In the genomic region with DNA sequence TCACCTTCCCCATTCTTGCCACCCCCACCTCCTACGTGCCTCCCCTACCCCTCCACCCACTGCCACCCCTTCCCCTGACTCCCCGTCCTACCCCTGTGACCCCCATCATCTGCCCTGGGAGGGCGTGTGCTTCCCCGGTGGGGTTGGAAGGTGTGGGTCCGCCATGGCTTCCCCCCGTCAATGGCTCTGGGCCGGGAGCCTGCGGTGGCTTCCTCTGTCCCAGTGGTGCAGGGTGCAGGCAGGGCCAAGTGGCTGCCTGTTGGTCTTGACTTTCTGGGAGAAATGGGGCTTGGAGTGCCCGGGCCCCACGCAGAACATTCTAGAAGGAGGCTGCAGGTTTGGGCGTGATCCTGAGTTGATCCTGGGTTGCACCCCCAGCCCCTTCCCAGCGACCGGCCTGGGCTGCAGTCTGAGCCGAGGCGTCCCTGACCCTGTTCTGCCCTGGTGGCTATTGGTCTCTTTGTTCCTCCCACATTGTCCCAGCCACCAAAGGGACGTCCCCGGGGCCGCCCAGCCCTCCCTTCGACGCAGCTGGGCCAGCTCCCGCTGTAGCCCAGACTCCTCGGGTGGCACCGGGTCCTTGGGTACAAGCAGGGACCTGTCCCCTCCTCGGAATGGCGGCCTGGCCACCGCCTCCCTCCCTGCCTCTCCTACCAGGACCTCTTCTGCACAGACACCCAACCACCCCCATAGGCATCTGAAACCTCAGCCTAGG, we compare ENCODE assay signal across 18 cellular contexts. TPM values are rescaled to one million over a fixed set of nuclear protein-coding genes. Genes with fewer than 3 reads are reported as not detected.
DNase-seq lines count a peak whose midpoint lies in the region; TF ChIP-seq lines count a peak whose summit lies in the region.
"Had no signal": no experiment of that assay in that cellular context is flagged by ENCODE, and none has a peak within 500 bp of the region (broad histone marks: within the 10 kb centered on the region; RNA-seq: fewer than 3 reads in every experiment).

No MANE protein-coding gene starts in this region.

- H3K4me3 ChIP-seq in subcutaneous abdominal adipose tissue (ENCODE audit: low read depth in 1 of 5, low read length in 5 of 5) = no peak overlapping the region
- H3K4me3 ChIP-seq: BLaER1 treated with 17β-estradiol and CSF1 and Interleukin-3, amounts not matched to agents 10 nM and 100 nM; left lung; mucosa of descending colon; upper lobe of left lung had no signal

- TF ChIP-seq CTCF in mesothelial cell of epicardium (IDR thresholded peaks at IDR 0.05; ENCODE audit: unreplicated experiment) (no peak), chondrocyte (IDR thresholded peaks at IDR 0.05) (no peak)

- no peak overlapping the region for H3K4me3 Mint-ChIP-seq in activated T-cell treated with anti-CD3 and anti-CD28 coated beads, Interleukin-2, amount 50 U/mL, for 24 hours
- no peak overlapping the region for H3K4me3 Mint-ChIP-seq in dendritic cell treated with granulocyte-macrophage colony-stimulating factor and Interleukin-4, amounts not matched to agents 40 ng/mL and 50 ng/mL, for 4 days
- H3K4me3 Mint-ChIP-seq in mesothelial cell of epicardium (no peak overlapping the region), chondrocyte (ENCODE audit: unreplicated experiment) (no peak overlapping the region)
- H3K4me3 Mint-ChIP-seq: activated naive CD4-positive, alpha-beta T cell treated with anti-CD3 and anti-CD28 coated beads, Interleukin-2, amount 10 ng/mL, durations not matched to agents 7 days and 5 days had no signal

- H3K4me1 Mint-ChIP-seq in activated T-cell treated with anti-CD3 and anti-CD28 coated beads, Interleukin-2, amount 50 U/mL, for 24 hours (ENCODE audit: low read depth) = no peaks in the 10 kb centered on the region
- H3K4me1 Mint-ChIP-seq in dendritic cell treated with granulocyte-macrophage colony-stimulating factor and Interleukin-4, amounts not matched to agents 40 ng/mL and 50 ng/mL, for 4 days (ENCODE audit: low read depth) = peaks cover 75% of the 10 kb centered on the region
- H3K4me1 Mint-ChIP-seq in mesothelial cell of epicardium (peaks cover 2% of the 10 kb centered on the region), chondrocyte (ENCODE audit: low read depth) (peaks cover 3% of the 10 kb centered on the region)
- H3K4me1 Mint-ChIP-seq: activated naive CD4-positive, alpha-beta T cell treated with anti-CD3 and anti-CD28 coated beads, Interleukin-2, amount 10 ng/mL, durations not matched to agents 7 days and 5 days had no signal

- peak overlapping the region; percentile 26 for H3K27ac Mint-ChIP-seq in activated T-cell treated with anti-CD3 and anti-CD28 coated beads, Interleukin-2, amount 50 U/mL, for 24 hours
- peak overlapping the region; percentile 49 for H3K27ac Mint-ChIP-seq in dendritic cell treated with granulocyte-macrophage colony-stimulating factor and Interleukin-4, amounts not matched to agents 40 ng/mL and 50 ng/mL, for 4 days
- peak overlapping the region; percentile 34 for H3K27ac Mint-ChIP-seq in mesothelial cell of epicardium
- no peak overlapping the region for H3K27ac Mint-ChIP-seq in chondrocyte (ENCODE audit: unreplicated experiment)
- H3K27ac Mint-ChIP-seq: activated naive CD4-positive, alpha-beta T cell treated with anti-CD3 and anti-CD28 coated beads, Interleukin-2, amount 10 ng/mL, durations not matched to agents 7 days and 5 days had no signal

- intact Hi-C loops in dendritic cell treated with granulocyte-macrophage colony-stimulating factor and Interleukin-4, amounts not matched to agents 40 ng/mL and 50 ng/mL, for 4 days (cut with micrococcal nuclease) = no loop called here

- H3K27me3 Mint-ChIP-seq in activated T-cell treated with anti-CD3 and anti-CD28 coated beads, Interleukin-2, amount 50 U/mL, for 24 hours = no peaks in the 10 kb centered on the region
- H3K27me3 Mint-ChIP-seq in dendritic cell treated with granulocyte-macrophage colony-stimulating factor and Interleukin-4, amounts not matched to agents 40 ng/mL and 50 ng/mL, for 4 days = no peaks in the 10 kb centered on the region
- H3K27me3 Mint-ChIP-seq in mesothelial cell of epicardium (ENCODE audit: low read depth) = no peaks in the 10 kb centered on the region
- no peaks in the 10 kb centered on the region for H3K27me3 Mint-ChIP-seq in chondrocyte (ENCODE audit: low read depth)
- H3K27me3 Mint-ChIP-seq: activated naive CD4-positive, alpha-beta T cell treated with anti-CD3 and anti-CD28 coated beads, Interleukin-2, amount 10 ng/mL, durations not matched to agents 7 days and 5 days had no signal

- H3K36me3 ChIP-seq in subcutaneous abdominal adipose tissue (ENCODE audit: control insufficient read depth in 5 of 5, insufficient read depth in 5 of 5, low read length in 5 of 5) = peaks cover 0 to 39% (median 18%) of the 10 kb centered on the region in 5 donors

- H3K4me1 ChIP-seq in subcutaneous abdominal adipose tissue (ENCODE audit: control insufficient read depth in 5 of 5, insufficient read depth in 5 of 5, low read length in 5 of 5) = peaks cover 2 to 87% (median 83%) of the 10 kb centered on the region in 5 donors

- no peaks in the 10 kb centered on the region for H3K9me3 ChIP-seq in subcutaneous abdominal adipose tissue (ENCODE audit: control insufficient read depth in 5 of 5, low read length in 5 of 5)
- H3K9me3 ChIP-seq: BLaER1 treated with 17β-estradiol and CSF1 and Interleukin-3, amounts not matched to agents 10 nM and 100 nM; left lung; mucosa of descending colon; upper lobe of left lung had no signal

- H3K9ac ChIP-seq in subcutaneous abdominal adipose tissue (ENCODE audit: low read length in 5 of 5) = no peak overlapping the region

- H3K27me3 ChIP-seq in subcutaneous abdominal adipose tissue (ENCODE audit: control insufficient read depth in 5 of 5, insufficient read depth in 4 of 5, low read length in 5 of 5) = no peaks in the 10 kb centered on the region
- H3K27me3 ChIP-seq: BLaER1 treated with 17β-estradiol and CSF1 and Interleukin-3, amounts not matched to agents 10 nM and 100 nM; left lung; upper lobe of left lung had no signal

- H3K36me3 Mint-ChIP-seq in activated T-cell treated with anti-CD3 and anti-CD28 coated beads, Interleukin-2, amount 50 U/mL, for 24 hours (ENCODE audit: low read depth) = no peaks in the 10 kb centered on the region
- H3K36me3 Mint-ChIP-seq in dendritic cell treated with granulocyte-macrophage colony-stimulating factor and Interleukin-4, amounts not matched to agents 40 ng/mL and 50 ng/mL, for 4 days (ENCODE audit: low read depth) = peaks cover 76% of the 10 kb centered on the region
- H3K36me3 Mint-ChIP-seq in mesothelial cell of epicardium (no peaks in the 10 kb centered on the region), chondrocyte (ENCODE audit: low read depth) (no peaks in the 10 kb centered on the region)
- H3K36me3 Mint-ChIP-seq: activated naive CD4-positive, alpha-beta T cell treated with anti-CD3 and anti-CD28 coated beads, Interleukin-2, amount 10 ng/mL, durations not matched to agents 7 days and 5 days had no signal

- H3K27ac ChIP-seq in subcutaneous abdominal adipose tissue (ENCODE audit: low read depth, low read length) = peak overlapping the region; percentile 50
- H3K27ac ChIP-seq: left lung had no signal

- no peak for DNase-seq in activated T-cell treated with anti-CD3 and anti-CD28 coated beads, Interleukin-2, amount 50 U/mL, for 24 hours
- DNase-seq in activated T-cell treated with anti-CD3 and anti-CD28 coated beads, Interleukin-2, amount 50 U/mL, for 1 hour = no peak
- DNase-seq in mesothelial cell of epicardium (ENCODE audit: low spot score in 2 of 2, unreplicated experiment in 2 of 2) = no peak
- no peak for DNase-seq in NK-92 (lab: John Stamatoyannopoulos, UW; ENCODE audit: unreplicated experiment)
- no peak for DNase-seq in chondrocyte (ENCODE audit: low spot score)
- DNase-seq in AG08396 (ENCODE audit: low spot score) = no peak
- DNase-seq: activated naive CD4-positive, alpha-beta T cell treated with anti-CD3 and anti-CD28 coated beads, Interleukin-2, amount 10 ng/mL, durations not matched to agents 7 days and 5 days; activated T-cell treated with anti-CD3 and anti-CD28 coated beads, Interleukin-2, amount 50 U/mL, for 48 hours; cerebellar nuclear complex; mucosa of descending colon; RPMI8226; stimulated activated naive CD4-positive, alpha-beta T cell; T-helper 9 cell had no signal

- no peaks in the 10 kb centered on the region for H3K9me3 Mint-ChIP-seq in activated T-cell treated with anti-CD3 and anti-CD28 coated beads, Interleukin-2, amount 50 U/mL, for 24 hours
- no peaks in the 10 kb centered on the region for H3K9me3 Mint-ChIP-seq in dendritic cell treated with granulocyte-macrophage colony-stimulating factor and Interleukin-4, amounts not matched to agents 40 ng/mL and 50 ng/mL, for 4 days
- H3K9me3 Mint-ChIP-seq in mesothelial cell of epicardium = no peaks in the 10 kb centered on the region
- H3K9me3 Mint-ChIP-seq in chondrocyte (ENCODE audit: low read depth) = no peaks in the 10 kb centered on the region
- H3K9me3 Mint-ChIP-seq: activated naive CD4-positive, alpha-beta T cell treated with anti-CD3 and anti-CD28 coated beads, Interleukin-2, amount 10 ng/mL, durations not matched to agents 7 days and 5 days had no signal

RNA-seq across cellular contexts. Expression of gene GSE1, which starts 25.7 kb away (rescaled TPM):
- total RNA-seq in mesothelial cell of epicardium (193 to 218 TPM (median 208 TPM) in 3 replicates), chondrocyte (22.6 to 37.1 TPM (median 24.0 TPM) in 3 replicates)

RNA-seq across cellular contexts. Expression of gene GINS2, which starts 49.9 kb away (rescaled TPM):
- 13.4 to 15.3 TPM (median 14.8 TPM) in 3 replicates for total RNA-seq in mesothelial cell of epicardium
- total RNA-seq in chondrocyte = 3.1 to 10.9 TPM (median 3.8 TPM) in 3 replicates
